10 cellular contexts compared by ENCODE assay signal in genomic region chr2:69453475-69454129, GRCh38. TPM values are rescaled to one million over a fixed set of nuclear protein-coding genes. Genes with fewer than 3 reads are reported as not detected.
DNase-seq lines count a peak whose midpoint lies in the region; ATAC-seq and TF ChIP-seq lines count a peak whose summit lies in the region.
"Had no signal": no experiment of that assay in that cellular context is flagged by ENCODE, and none has a peak within 500 bp of the region (broad histone marks: within the 10 kb centered on the region; RNA-seq: fewer than 3 reads in every experiment).

No MANE protein-coding gene starts in this region.

- no peak overlapping the region for H3K4me3 ChIP-seq in subcutaneous abdominal adipose tissue (ENCODE audit: low read depth in 1 of 5, low read length in 5 of 5)
- H3K4me3 ChIP-seq in lower leg skin (ENCODE audit: low read depth, poor library complexity, severe bottlenecking), result no peak overlapping the region

- H3K27me3 Mint-ChIP-seq in natural killer cell treated with Interleukin-12 subunit alpha and Interleukin-12 subunit beta and Interleukin-15 and Interleukin-18, amount 100 ng/mL, for 72 hours, result no peaks in the 10 kb centered on the region
- no peaks in the 10 kb centered on the region for H3K27me3 Mint-ChIP-seq in natural killer cell (ENCODE audit: low read depth in 2 of 2)
- H3K27me3 Mint-ChIP-seq: CD4-positive, alpha-beta memory T cell had no signal

- intact Hi-C loops in natural killer cell (cut with micrococcal nuclease), result no loop called here
- intact Hi-C loops in lower leg skin (cut with DNase I; ENCODE audit: low total_unique reads), result no loop called here

- POLR2A ChIA-PET in HEK293T (lab: Yijun Ruan, JAX), result interaction anchor here (4.4 kb wide), 1 partner anchor 16 kb away, joined by 14 read pairs; the partner anchor contains the start of gene NFU1

- CTCF ChIA-PET in HEK293T (lab: Yijun Ruan, JAX), result no interaction called here

- 75 to 76% methylated on average over 4 of the region's 4 CpGs for WGBS in lower leg skin, 2 donors

- H3K9me3 ChIP-seq in subcutaneous abdominal adipose tissue (ENCODE audit: control insufficient read depth in 5 of 5, low read length in 5 of 5), result no peaks in the 10 kb centered on the region

- H3K27me3 ChIP-seq in subcutaneous abdominal adipose tissue (ENCODE audit: control insufficient read depth in 5 of 5, insufficient read depth in 4 of 5, low read length in 5 of 5), result no peaks in the 10 kb centered on the region

- no peak for TF ChIP-seq POLR2A in lower leg skin (IDR thresholded peaks at IDR 0.05)

- no peak overlapping the region for H3K9ac ChIP-seq in subcutaneous abdominal adipose tissue (ENCODE audit: low read length in 5 of 5)

- peak overlapping the region; percentile 58 for H3K27ac ChIP-seq in subcutaneous abdominal adipose tissue (ENCODE audit: low read depth, low read length)
- H3K27ac ChIP-seq: HL-60 had no signal

- no peak overlapping the region for H3K4me3 Mint-ChIP-seq in natural killer cell treated with Interleukin-12 subunit alpha and Interleukin-12 subunit beta and Interleukin-15 and Interleukin-18, amount 100 ng/mL, for 72 hours
- H3K4me3 Mint-ChIP-seq in natural killer cell, result no peak overlapping the region
- H3K4me3 Mint-ChIP-seq: CD4-positive, alpha-beta memory T cell had no signal

- H3K4me1 Mint-ChIP-seq in natural killer cell treated with Interleukin-12 subunit alpha and Interleukin-12 subunit beta and Interleukin-15 and Interleukin-18, amount 100 ng/mL, for 72 hours (ENCODE audit: low read depth in 2 of 2), result peaks cover 18 to 23% of the 10 kb centered on the region in 2 donors
- peaks cover 18% of the 10 kb centered on the region in 2 donors for H3K4me1 Mint-ChIP-seq in natural killer cell

- no peak for DNase-seq in natural killer cell treated with Interleukin-12 subunit alpha and Interleukin-12 subunit beta and Interleukin-15 and Interleukin-18, amount 100 ng/mL, for 72 hours (ENCODE audit: low spot score)
- no peak for DNase-seq in natural killer cell
- peak; percentile 41 for DNase-seq in SK-N-DZ (ENCODE audit: low spot score)
- no peak for DNase-seq in medulla oblongata (ENCODE audit: extremely low spot score)
- no peak for DNase-seq in lower leg skin (ENCODE audit: low spot score in 2 of 2)
- no peak for DNase-seq in HEK293T (ENCODE audit: extremely low spot score)
- DNase-seq: CD4-positive, alpha-beta memory T cell had no signal

- H3K4me1 ChIP-seq in subcutaneous abdominal adipose tissue (ENCODE audit: control insufficient read depth in 5 of 5, insufficient read depth in 5 of 5, low read length in 5 of 5), result peaks cover 0 to 28% (median 18%) of the 10 kb centered on the region in 5 donors

- H3K36me3 Mint-ChIP-seq in natural killer cell treated with Interleukin-12 subunit alpha and Interleukin-12 subunit beta and Interleukin-15 and Interleukin-18, amount 100 ng/mL, for 72 hours, result no peaks in the 10 kb centered on the region
- H3K36me3 Mint-ChIP-seq in natural killer cell, result no peaks in the 10 kb centered on the region

- no peak for TF ChIP-seq CTCF in natural killer cell (IDR thresholded peaks at IDR 0.05)
- no peak for TF ChIP-seq CTCF in lower leg skin (IDR thresholded peaks at IDR 0.05)

- H3K36me3 ChIP-seq in subcutaneous abdominal adipose tissue (ENCODE audit: control insufficient read depth in 5 of 5, insufficient read depth in 5 of 5, low read length in 5 of 5), result no peaks in the 10 kb centered on the region

- H3K9me3 Mint-ChIP-seq in natural killer cell treated with Interleukin-12 subunit alpha and Interleukin-12 subunit beta and Interleukin-15 and Interleukin-18, amount 100 ng/mL, for 72 hours, result no peaks in the 10 kb centered on the region
- H3K9me3 Mint-ChIP-seq in natural killer cell, result no peaks in the 10 kb centered on the region

- no peak overlapping the region for H3K27ac Mint-ChIP-seq in natural killer cell treated with Interleukin-12 subunit alpha and Interleukin-12 subunit beta and Interleukin-15 and Interleukin-18, amount 100 ng/mL, for 72 hours
- H3K27ac Mint-ChIP-seq in natural killer cell, result peak overlapping the region in 1 of 2 donors; percentile 16

- ATAC-seq in natural killer cell treated with Interleukin-12 subunit alpha and Interleukin-12 subunit beta and Interleukin-15 and Interleukin-18, amount 100 ng/mL, for 72 hours, result peak; percentile 73 to 77
- ATAC-seq in natural killer cell (no peak), HG02840 (IDR thresholded peaks at IDR 0.05; ENCODE audit: low FRiP score, unreplicated experiment) (peak; percentile 77)

TF ChIP-seq in HEK293T, 16 proteins besides CTCF, POLR2A, EP300 and RAD21:
- no peak for TF ChIP-seq BHLHE40 (IDR thresholded peaks at IDR 0.05; ENCODE audit: borderline replicate concordance)
- TF ChIP-seq ARNT (IDR thresholded peaks at IDR 0.05), result no peak
- TF ChIP-seq FOXA1 (IDR thresholded peaks at IDR 0.05), result no peak
- TF ChIP-seq SUZ12 (IDR thresholded peaks at IDR 0.05), result no peak
- no peak for TF ChIP-seq CTBP1 (IDR thresholded peaks at IDR 0.05; ENCODE audit: borderline replicate concordance)
- TF ChIP-seq SP1 (IDR thresholded peaks at IDR 0.05), result no peak
- TF ChIP-seq NFRKB (IDR thresholded peaks at IDR 0.05), result no peak
- no peak for TF ChIP-seq FOXM1 (IDR thresholded peaks at IDR 0.05; ENCODE audit: borderline replicate concordance)
- no peak for TF ChIP-seq TARDBP (IDR thresholded peaks at IDR 0.05)
- TF ChIP-seq L3MBTL2 (conservative IDR thresholded peaks at IDR 0.05), result no peak
- no peak for TF ChIP-seq PKNOX1 (IDR thresholded peaks at IDR 0.05)
- no peak for TF ChIP-seq ELF4 (IDR thresholded peaks at IDR 0.05)
- TF ChIP-seq ZNF384 (IDR thresholded peaks at IDR 0.05), result no peak
- TF ChIP-seq FOXK2 (IDR thresholded peaks at IDR 0.05), result no peak
- no peak for TF ChIP-seq LEF1 (IDR thresholded peaks at IDR 0.05; ENCODE audit: borderline replicate concordance)
- no peak for TF ChIP-seq HDGF (IDR thresholded peaks at IDR 0.05; ENCODE audit: borderline replicate concordance)

RNA-seq across cellular contexts. Expression of gene NFU1, which starts 16.4 kb away (rescaled TPM):
- 10 to 100 TPM; 25.3 to 34.6 TPM for total RNA-seq in natural killer cell treated with Interleukin-12 subunit alpha and Interleukin-12 subunit beta and Interleukin-15 and Interleukin-18, amount 100 ng/mL, for 72 hours
- total RNA-seq in natural killer cell, result 10 to 100 TPM; 21.4 to 25.0 (median 23.6) TPM
- polyA plus RNA-seq in SK-N-DZ (2014; cell fraction: cytosol; rRNA removed), result 46.9 and 67.5 TPM in 2 replicates
- 24.3 and 46.2 TPM in 2 replicates for polyA plus RNA-seq in SK-N-DZ (2014; cell fraction: nucleus; rRNA removed)
- total RNA-seq in lower leg skin, result 10 to 100 TPM; 12.8 to 28.1 (median 17.9) TPM

Comparison
In these comparisons a context has a peak if more than half of its experiments do, and no peak if none do; other contexts are left out.
1. ATAC-seq: peak in natural killer cell treated with Interleukin-12 subunit alpha and Interleukin-12 subunit beta and Interleukin-15 and Interleukin-18, amount 100 ng/mL, for 72 hours (2 of 2) and HG02840 (single experiment); none in natural killer cell (0 of 3).